ENCODE assay signal across 8 cellular contexts in genomic region chr7:148507064-148507573, GRCh38.
DNase-seq lines count a peak whose midpoint lies in the region; ATAC-seq and TF ChIP-seq lines count a peak whose summit lies in the region.
"Not testable (repeated sequence)": the region's sequence is repeated elsewhere in the genome, so short reads cannot be mapped to it uniquely, and the experiment has no call there.

No MANE protein-coding gene starts in this region.

- in situ Hi-C loops in GM13976 (cut with MboI; ENCODE audit: low sequenced_read_pairs, unreplicated experiment): loop anchor here (10.0 kb wide), 1 partner anchor 458 kb away; no protein-coding TSS in a partner anchor

- peaks cover 11% of the 10 kb centered on the region for H3K4me1 Mint-ChIP-seq in T-helper 2 cell treated with Interferon-gamma antibody and Interleukin-4, amounts not matched to agents 5 μg/mL and 100 μg/mL, for 36 hours (ENCODE audit: low read depth)
- H3K4me1 Mint-ChIP-seq in stimulated activated effector memory CD8-positive, alpha-beta T cell treated with anti-CD3 and anti-CD28 coated beads, Interleukin-12 subunit alpha, Interleukin-12 subunit beta, amount 100 ng/mL, for 72 hours: peaks cover 18% of the 10 kb centered on the region

- TF ChIP-seq CTCF in GM13976 (IDR thresholded peaks at IDR 0.05; ENCODE audit: borderline replicate concordance, control extremely low read depth, extremely low read depth, insufficient read depth, missing control alignments): not testable (repeated sequence)

- not testable (repeated sequence) for H3K36me3 Mint-ChIP-seq in T-helper 2 cell treated with Interferon-gamma antibody and Interleukin-4, amounts not matched to agents 5 μg/mL and 100 μg/mL, for 36 hours (ENCODE audit: low read depth); stimulated activated effector memory CD8-positive, alpha-beta T cell treated with anti-CD3 and anti-CD28 coated beads, Interleukin-12 subunit alpha, Interleukin-12 subunit beta, amount 100 ng/mL, for 72 hours

- H3K27me3 Mint-ChIP-seq in T-helper 2 cell treated with Interferon-gamma antibody and Interleukin-4, amounts not matched to agents 5 μg/mL and 100 μg/mL, for 36 hours (ENCODE audit: low read depth): peaks cover 22% of the 10 kb centered on the region

- DNase-seq in GM13976 (ENCODE audit: low spot score): peak; percentile 71
- peak; percentile 13 for DNase-seq in GM19238 (ENCODE audit: insufficient read length, low spot score)
- DNase-seq in T-helper 2 cell treated with Interferon-gamma antibody and Interleukin-4, amounts not matched to agents 5 μg/mL and 100 μg/mL, for 36 hours (ENCODE audit: low spot score): peak; percentile 24
- DNase-seq in activated naive CD4-positive, alpha-beta T cell treated with anti-CD3 and anti-CD28 coated beads, Interleukin-2, amount 50 U/mL, for 16 hours: peak; percentile 17
- DNase-seq in stimulated activated effector memory CD8-positive, alpha-beta T cell treated with anti-CD3 and anti-CD28 coated beads, Interleukin-12 subunit alpha, Interleukin-12 subunit beta, amount 100 ng/mL, for 72 hours (ENCODE audit: low spot score in 2 of 2): peak in 1 of 2 donors; percentile 66

- H3K9me3 Mint-ChIP-seq in T-helper 2 cell treated with Interferon-gamma antibody and Interleukin-4, amounts not matched to agents 5 μg/mL and 100 μg/mL, for 36 hours; stimulated activated effector memory CD8-positive, alpha-beta T cell treated with anti-CD3 and anti-CD28 coated beads, Interleukin-12 subunit alpha, Interleukin-12 subunit beta, amount 100 ng/mL, for 72 hours: not testable (repeated sequence)

- ATAC-seq in GM21529 (IDR thresholded peaks at IDR 0.05; ENCODE audit: unreplicated experiment) (peak; percentile 99), HG02970 (IDR thresholded peaks at IDR 0.05; ENCODE audit: low FRiP score, unreplicated experiment) (peak; percentile 95), HG03442 (IDR thresholded peaks at IDR 0.05; ENCODE audit: unreplicated experiment) (peak; percentile 98)
- ATAC-seq in stimulated activated effector memory CD8-positive, alpha-beta T cell treated with anti-CD3 and anti-CD28 coated beads, Interleukin-12 subunit alpha, Interleukin-12 subunit beta, amount 100 ng/mL, for 72 hours: peak; percentile 96

- peak overlapping the region; percentile 47 for H3K27ac Mint-ChIP-seq in T-helper 2 cell treated with Interferon-gamma antibody and Interleukin-4, amounts not matched to agents 5 μg/mL and 100 μg/mL, for 36 hours
- peak overlapping the region; percentile 35 for H3K27ac Mint-ChIP-seq in stimulated activated effector memory CD8-positive, alpha-beta T cell treated with anti-CD3 and anti-CD28 coated beads, Interleukin-12 subunit alpha, Interleukin-12 subunit beta, amount 100 ng/mL, for 72 hours

- not testable (repeated sequence) for H3K4me3 Mint-ChIP-seq in T-helper 2 cell treated with Interferon-gamma antibody and Interleukin-4, amounts not matched to agents 5 μg/mL and 100 μg/mL, for 36 hours
- H3K4me3 Mint-ChIP-seq in stimulated activated effector memory CD8-positive, alpha-beta T cell treated with anti-CD3 and anti-CD28 coated beads, Interleukin-12 subunit alpha, Interleukin-12 subunit beta, amount 100 ng/mL, for 72 hours: peak overlapping the region; percentile 48
